Comparison of ENCODE assay signal across 12 cellular contexts in genomic region chrX:13380230-13380629, GRCh38.
DNase-seq lines count a peak whose midpoint lies in the region; ATAC-seq and TF ChIP-seq lines count a peak whose summit lies in the region.
"Had no signal": no experiment of that assay in that cellular context is flagged by ENCODE, and none has a peak within 500 bp of the region (broad histone marks: within the 10 kb centered on the region; RNA-seq: fewer than 3 reads in every experiment).

No MANE protein-coding gene starts in this region.

- no peak overlapping the region for H3K27ac ChIP-seq in right atrium auricular region

- H3K27me3 ChIP-seq in right atrium auricular region, result no peaks in the 10 kb centered on the region

- DNase-seq in GM03348 (ENCODE audit: low spot score), result peak; percentile 24
- DNase-seq in LHCN-M2 (ENCODE audit: low read depth), result peak; percentile 58
- peak; percentile 40 to 73 for DNase-seq in cardiac fibroblast (ENCODE audit: low read depth in 2 of 2)
- no peak for DNase-seq in memory B cell (ENCODE audit: low spot score in 2 of 2)
- no peak for DNase-seq in right atrium auricular region (ENCODE audit: low spot score)
- DNase-seq in Kasumi-1 (lab: John Stamatoyannopoulos, UW), result no peak
- DNase-seq: amygdala; CD4-positive, alpha-beta memory T cell; GF-D8; T-helper 17 cell had no signal

- H3K27me3 Mint-ChIP-seq in memory B cell, result no peaks in the 10 kb centered on the region
- H3K27me3 Mint-ChIP-seq: CD4-positive, alpha-beta memory T cell; T-helper 17 cell had no signal

- peak overlapping the region; percentile 45 for H3K27ac Mint-ChIP-seq in memory B cell
- H3K27ac Mint-ChIP-seq: CD4-positive, alpha-beta memory T cell; T-helper 17 cell had no signal

- H3K36me3 ChIP-seq in right atrium auricular region, result no peaks in the 10 kb centered on the region

- no peaks in the 10 kb centered on the region for H3K36me3 Mint-ChIP-seq in memory B cell
- H3K36me3 Mint-ChIP-seq: CD4-positive, alpha-beta memory T cell had no signal

- no peaks in the 10 kb centered on the region for H3K9me3 Mint-ChIP-seq in memory B cell
- H3K9me3 Mint-ChIP-seq: CD4-positive, alpha-beta memory T cell had no signal

- H3K4me1 ChIP-seq in right atrium auricular region, result no peaks in the 10 kb centered on the region

- H3K4me3 ChIP-seq in cardiac fibroblast (replicated peaks in 1 of 2; ENCODE audit: low read depth in 2 of 2, low read length in 2 of 2), result no peak overlapping the region
- no peak overlapping the region for H3K4me3 ChIP-seq in right atrium auricular region

- H3K9me3 ChIP-seq in right atrium auricular region, result no peaks in the 10 kb centered on the region

- no peak overlapping the region for H3K4me3 Mint-ChIP-seq in memory B cell
- H3K4me3 Mint-ChIP-seq: CD4-positive, alpha-beta memory T cell; T-helper 17 cell had no signal

- ATAC-seq in memory B cell (ENCODE audit: low read depth), result no peak
- ATAC-seq in HG03196 (IDR thresholded peaks at IDR 0.05; ENCODE audit: unreplicated experiment), result no peak
- ATAC-seq: left lobe of liver, T-helper 17 cell had no signal

- peaks cover 3% of the 10 kb centered on the region for H3K4me1 Mint-ChIP-seq in memory B cell
- H3K4me1 Mint-ChIP-seq: T-helper 17 cell had no signal

- TF ChIP-seq CTCF in cardiac fibroblast (IDR thresholded peaks at IDR 0.05; ENCODE audit: low read depth, low read length) (no peak), right atrium auricular region (IDR thresholded peaks at IDR 0.05) (no peak)

Comparison
In these comparisons a context has a peak if more than half of its experiments do, and no peak if none do; other contexts are left out.
1. DNase-seq: peak in GM03348 (single experiment), LHCN-M2 (single experiment) and cardiac fibroblast (2 of 2); none in memory B cell (0 of 2), right atrium auricular region (single experiment) and Kasumi-1 (0 of 2).